ENCODE assay signal across 7 cellular contexts in the genomic region with DNA sequence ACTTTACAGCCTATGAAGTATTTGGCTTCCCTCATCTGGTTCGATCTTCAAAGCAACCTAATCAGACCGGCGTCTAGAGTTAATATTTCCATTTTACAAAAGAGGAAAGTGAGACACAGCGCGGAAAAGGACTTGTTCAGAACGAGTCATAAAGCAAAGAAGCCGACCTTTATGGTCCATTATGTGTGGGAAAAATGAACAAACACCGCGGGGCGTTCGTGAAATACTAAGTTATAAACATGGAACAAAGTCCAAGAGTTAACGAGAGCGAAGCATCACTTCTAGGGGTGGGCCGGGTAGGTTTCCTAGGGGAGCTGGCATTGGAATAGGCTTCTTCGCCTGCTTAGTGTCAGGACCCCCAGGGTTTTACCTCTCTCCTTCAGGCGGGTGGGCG. TPM values are rescaled to one million over a fixed set of nuclear protein-coding genes. Genes with fewer than 3 reads are reported as not detected.
A peak's percentile ranks its signal among the peaks of the same experiment; 100 is the strongest.
DNase-seq lines count a peak whose midpoint lies in the region; ATAC-seq lines count a peak whose summit lies in the region.

No MANE protein-coding gene starts in this region.

- in situ Hi-C loops in HAP-1 (cut with MboI; ENCODE audit: low sequenced_read_pairs): no loop called here

- H3K23ac ChIP-seq in trophoblast cell (ENCODE audit: low read length): no peak overlapping the region

- H2AFZ ChIP-seq in trophoblast cell (ENCODE audit: insufficient read depth, low read length, poor library complexity): peak overlapping the region; percentile 70

- H4K8ac ChIP-seq in trophoblast cell (ENCODE audit: low read depth, low read length): peak overlapping the region; percentile 64

- H3K27me3 ChIP-seq in HAP-1 (ENCODE audit: low read depth) (no peaks in the 10 kb centered on the region), SJSA1 (replicated peaks) (no peaks in the 10 kb centered on the region), esophagus (ENCODE audit: control insufficient read depth in 1 of 2, insufficient read depth in 2 of 2, low read length in 2 of 2) (no peaks in the 10 kb centered on the region), trophoblast cell (ENCODE audit: insufficient read depth, low read length) (peaks cover 5% of the 10 kb centered on the region)

- no peak overlapping the region for H3K18ac ChIP-seq in trophoblast cell (ENCODE audit: low read length)

- H3K14ac ChIP-seq in trophoblast cell (ENCODE audit: low read length): no peak overlapping the region

- peak overlapping the region; percentile 54 for H3K9ac ChIP-seq in trophoblast cell (ENCODE audit: low read length)

- no peak overlapping the region for H2BK5ac ChIP-seq in trophoblast cell (ENCODE audit: low read depth, low read length, poor library complexity)

- H3K79me2 ChIP-seq in trophoblast cell (ENCODE audit: control insufficient read depth, insufficient read depth, low read length, poor library complexity): peaks cover 2% of the 10 kb centered on the region

- ATAC-seq in HG02610 (IDR thresholded peaks at IDR 0.05; ENCODE audit: unreplicated experiment): no peak

- H3K27ac ChIP-seq in SJSA1: no peak overlapping the region
- peak overlapping the region in 1 of 2 donors; percentile 21 for H3K27ac ChIP-seq in esophagus (ENCODE audit: low read depth in 2 of 2, low read length in 1 of 2)
- H3K27ac ChIP-seq in trophoblast cell (ENCODE audit: low read depth, low read length): no peak overlapping the region

- H3K36me3 ChIP-seq in HAP-1 (replicated peaks) (no peaks in the 10 kb centered on the region), SJSA1 (no peaks in the 10 kb centered on the region; the same call in 1 of the 2 replicates), esophagus (ENCODE audit: control insufficient read depth in 2 of 2, insufficient read depth in 2 of 2, low read length in 1 of 2) (peaks cover 4 to 6% of the 10 kb centered on the region in 2 donors), trophoblast cell (ENCODE audit: control insufficient read depth in 1 of 2, insufficient read depth in 2 of 2, low read length in 2 of 2) (peaks cover 3 to 11% of the 10 kb centered on the region in 2 experiments)

- H4K12ac ChIP-seq in trophoblast cell (ENCODE audit: low read depth, low read length): peak overlapping the region; percentile 54

- peak overlapping the region; percentile 94 for H3K4me2 ChIP-seq in trophoblast cell (ENCODE audit: low read length)

- no peak overlapping the region for H2BK12ac ChIP-seq in trophoblast cell (ENCODE audit: low read length)

- H3K9me3 ChIP-seq in HAP-1 (no peaks in the 10 kb centered on the region), SJSA1 (replicated peaks) (no peaks in the 10 kb centered on the region), esophagus (ENCODE audit: control insufficient read depth in 2 of 2, insufficient read depth in 1 of 2, low read depth in 1 of 2, low read length in 1 of 2) (no peaks in the 10 kb centered on the region), trophoblast cell (ENCODE audit: insufficient read depth, low read depth, low read length) (no peaks in the 10 kb centered on the region)

- no peak overlapping the region for H2BK120ac ChIP-seq in trophoblast cell (ENCODE audit: insufficient read depth, low read length, poor library complexity)

- no peak overlapping the region for H3K4ac ChIP-seq in trophoblast cell (ENCODE audit: low read depth, low read length)

- DNase-seq in HAP-1 (ENCODE audit: low spot score in 2 of 2) (no peak), SJSA1 (ENCODE audit: low read depth in 1 of 2, low spot score in 2 of 2) (no peak), trophoblast cell (peak in 1 of 2 donors; percentile 29), D341Med (ENCODE audit: low spot score) (no peak), NCI-H524 (lab: John Stamatoyannopoulos, UW) (no peak)

- H3K4me3 ChIP-seq in HAP-1 (peak overlapping the region; percentile 41), SJSA1 (peak overlapping the region; percentile 60), esophagus (ENCODE audit: low read depth in 1 of 2, low read length in 2 of 2) (peak overlapping the region; percentile 77), trophoblast cell (ENCODE audit: low read depth, low read length) (peak overlapping the region; percentile 91)

- H3K79me1 ChIP-seq in trophoblast cell (ENCODE audit: low read length): peaks cover 2% of the 10 kb centered on the region

- 1% methylated on average over 17 of the region's 17 CpGs for WGBS in esophagus, 2 donors
- no CpG with 5 or more reads among the region's 17 CpGs for WGBS in trophoblast cell (ENCODE audit: extremely low coverage, insufficient coverage, insufficient read length)

- H2AK5ac ChIP-seq in trophoblast cell (ENCODE audit: low read length): no peak overlapping the region

- no peak overlapping the region for H4K91ac ChIP-seq in trophoblast cell (ENCODE audit: low read depth, low read length)

- H3K4me1 ChIP-seq in HAP-1: peaks cover 4% of the 10 kb centered on the region; the same call in 1 of the 2 replicates
- peaks cover 13% of the 10 kb centered on the region for H3K4me1 ChIP-seq in SJSA1 (replicated peaks)
- H3K4me1 ChIP-seq in esophagus (ENCODE audit: control insufficient read depth in 2 of 2, insufficient read depth in 2 of 2, low read length in 1 of 2): peaks cover 0 to 4% of the 10 kb centered on the region in 2 donors
- H3K4me1 ChIP-seq in trophoblast cell (ENCODE audit: control insufficient read depth in 1 of 2, insufficient read depth in 2 of 2, low read length in 2 of 2): peaks cover 6 to 10% of the 10 kb centered on the region in 2 experiments

RNA-seq across cellular contexts. Expression of a gene that starts 0.6 kb away (rescaled TPM):
- total RNA-seq in SJSA1 (2014; rRNA removed; shearing (Covaris generic)): 0.60 and 4.8 TPM in 2 replicates
- polyA plus RNA-seq in esophagus: 1 to 10 TPM; 3.6 to 4.7 TPM
- polyA plus RNA-seq in trophoblast cell (2013): 4.8 and 5.0 TPM in 2 replicates

RNA-seq across cellular contexts. Expression of a gene that starts 27.6 kb away (rescaled TPM):
- total RNA-seq in SJSA1 (2014; rRNA removed; shearing (Covaris generic)): 0.37 and 0.53 TPM in 2 replicates
- polyA plus RNA-seq in esophagus: 1 to 10 TPM; 2.5 to 2.7 TPM
- polyA plus RNA-seq in trophoblast cell (2013): 0.17 and 0.21 TPM in 2 replicates

RNA-seq across cellular contexts. Expression of a gene that starts 31.5 kb away (rescaled TPM):
- total RNA-seq in SJSA1 (2014; rRNA removed; shearing (Covaris generic)): 6.7 and 6.9 TPM in 2 replicates
- 1 to 10 TPM; 1.7 to 3.1 TPM for polyA plus RNA-seq in esophagus
- polyA plus RNA-seq in trophoblast cell (2013): 1.1 and 1.2 TPM in 2 replicates

Comparison
In these comparisons a context has a peak if more than half of its experiments do, and no peak if none do; other contexts are left out.
1. H3K4me3 ChIP-seq: peak in every context shown above with its lines; median percentile 91 in trophoblast cell; 77 in esophagus; 60 in SJSA1; 41 in HAP-1.